Comparison of ENCODE assay signal across 8 cellular contexts in genomic region chr17:7716901-7717755, GRCh38. TPM values are rescaled to one million over a fixed set of nuclear protein-coding genes. Genes with fewer than 3 reads are reported as not detected.
A peak's percentile ranks its signal among the peaks of the same experiment; 100 is the strongest.
DNase-seq lines count a peak whose midpoint lies in the region; ATAC-seq and TF ChIP-seq lines count a peak whose summit lies in the region.

Gene DNAH2, plus strand, starts transcription at chr17:7717744. Its CDS starts 1,991 bp downstream, at chr17:7719735.

- H3K36me3 ChIP-seq in SJCRH30: no peaks in the 10 kb centered on the region

- H3K4me1 ChIP-seq in SJCRH30: 0 out of 2 replicates have a peak, but pooled peaks cover 3% of the 10 kb centered on the region

- H3K27ac ChIP-seq in SJCRH30: peak within 1 kb of the TSS; percentile 33; the same call in 1 of the 2 replicates

- 0 out of 2 replicates have a peak, but pooled peaks cover 3% of the 10 kb centered on the region for H3K27me3 ChIP-seq in SJCRH30

- in situ Hi-C loops in T47D (cut with HindIII; ENCODE audit: low pct_unique_long_range_greater_than_20kb, low sequenced_read_pairs): no loop called here

- DNase-seq in ELR (ENCODE audit: low read depth) (peak; percentile 92), M059J (ENCODE audit: low read depth) (peak; percentile 82), SJCRH30 (peak; percentile 89 to 92), T47D (ENCODE audit: low read depth in 1 of 2, low spot score in 1 of 2) (peak; percentile 56 to 91), retinal pigment epithelial cell (ENCODE audit: low read depth) (peak; percentile 70)

- no peaks in the 10 kb centered on the region for H3K9me3 ChIP-seq in SJCRH30 (replicated peaks)

- H3K4me3 ChIP-seq in SJCRH30: peak within 1 kb of the TSS; percentile 70
- peak within 1 kb of the TSS; percentile 42 for H3K4me3 ChIP-seq in iPS-11a (ENCODE audit: low read depth, low read length)
- H3K4me3 ChIP-seq in retinal pigment epithelial cell (ENCODE audit: low read length): peak within 1 kb of the TSS; percentile 58

- peak; percentile 63 for TF ChIP-seq CTCF in retinal pigment epithelial cell (conservative IDR thresholded peaks at IDR 0.05; ENCODE audit: low read depth, low read length)

- no peak for ATAC-seq in HG02885 (IDR thresholded peaks at IDR 0.05; ENCODE audit: poor library complexity, unreplicated experiment)
- ATAC-seq in HG02870 (IDR thresholded peaks at IDR 0.05; ENCODE audit: unreplicated experiment): no peak

RNA-seq across cellular contexts. Expression of gene DNAH2, which starts in this region (rescaled TPM):
- 0.02 TPM in 1 of 2 replicates, not detected in the other for total RNA-seq in M059J (2014; rRNA removed; shearing (Covaris generic))
- not detected in 2 replicates for total RNA-seq in SJCRH30 (2014; rRNA removed; shearing (Covaris generic))

Comparison
In these comparisons a context has a peak if more than half of its experiments do, and no peak if none do; other contexts are left out.
1. Peak in DNase-seq in M059J; RNA of the gene not detected or under 1 TPM.
2. Peak in DNase-seq, H3K4me3 ChIP-seq and H3K27ac ChIP-seq in SJCRH30; RNA of the gene not detected or under 1 TPM.